Comparison of ENCODE assay signal across 11 cellular contexts in the genomic region with DNA sequence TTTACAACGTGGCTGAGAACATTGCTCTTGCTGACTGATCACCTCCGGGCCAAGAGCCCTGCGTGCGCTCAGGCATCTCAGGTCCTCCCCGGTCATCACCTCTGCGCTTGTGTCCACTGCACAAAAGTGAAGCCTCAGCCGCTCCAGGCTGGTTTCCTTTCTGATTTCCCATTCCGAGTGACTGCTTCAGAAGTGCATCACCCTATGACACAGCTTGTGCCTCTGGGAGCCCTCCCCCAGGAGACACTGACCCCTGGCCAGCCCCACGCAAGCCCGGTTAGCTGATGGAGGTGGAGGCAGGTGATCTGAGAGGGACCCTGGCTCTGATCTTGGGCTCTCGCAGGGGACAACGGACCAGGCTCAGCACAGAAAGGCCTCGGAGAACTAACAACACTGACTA. TPM values are rescaled to one million over a fixed set of nuclear protein-coding genes. Genes with fewer than 3 reads are reported as not detected.
A peak's percentile ranks its signal among the peaks of the same experiment; 100 is the strongest.
DNase-seq lines count a peak whose midpoint lies in the region; ATAC-seq and TF ChIP-seq lines count a peak whose summit lies in the region.
"Had no signal": no experiment of that assay in that cellular context is flagged by ENCODE, and none has a peak within 500 bp of the region (broad histone marks: within the 10 kb centered on the region; RNA-seq: fewer than 3 reads in every experiment).

No MANE protein-coding gene starts in this region.

- H3K9me3 ChIP-seq in spleen = no peaks in the 10 kb centered on the region
- H3K9me3 ChIP-seq: testis had no signal

- H3K4me3 Mint-ChIP-seq in HFFc6 (0 out of 2 replicates have a peak overlapping the region, but pooled peaks have one; percentile 4), T-cell (peak overlapping the region; percentile 17 to 86 (median 67))

- no peaks in the 10 kb centered on the region for H3K27me3 ChIP-seq in spleen (replicated peaks in 1 of 7)
- H3K27me3 ChIP-seq: testis had no signal

- TF ChIP-seq CTCF in HFFc6 (IDR thresholded peaks at IDR 0.05) = no peak
- TF ChIP-seq CTCF in fibroblast of villous mesenchyme (IDR thresholded peaks at IDR 0.05; ENCODE audit: insufficient read depth, low read depth, low read length) = no peak
- no peak for TF ChIP-seq CTCF in spleen (IDR thresholded peaks at IDR 0.05 in 8 of 11, conservative IDR thresholded peaks at IDR 0.05 in 3 of 11)

- H3K4me1 Mint-ChIP-seq in HFFc6 (ENCODE audit: low read depth) (peaks cover 33% of the 10 kb centered on the region), T-cell (peaks cover 76 to 87% (median 84%) of the 10 kb centered on the region in 3 donors)

- H3K9me3 Mint-ChIP-seq in HFFc6 (no peaks in the 10 kb centered on the region), T-cell (no peaks in the 10 kb centered on the region)

- no peak overlapping the region for H3K4me3 ChIP-seq in fibroblast of villous mesenchyme (ENCODE audit: low read depth, low read length)
- no peak overlapping the region for H3K4me3 ChIP-seq in spleen
- H3K4me3 ChIP-seq: testis had no signal

- H3K36me3 Mint-ChIP-seq in HFFc6 (ENCODE audit: low read depth) (no peaks in the 10 kb centered on the region), T-cell (peaks cover 3% of the 10 kb centered on the region)

- POLR2A ChIA-PET in T-cell (lab: Charles Lee) = interaction anchor here in 1 of 2 donors (0.7 kb wide), 1 partner anchor 160 kb away, joined by 3 read pairs; no protein-coding TSS in a partner anchor

- peaks cover 0 to 55% (median 12%) of the 10 kb centered on the region in 6 donors for H3K36me3 ChIP-seq in spleen

- peak overlapping the region; percentile 12; the same call in 1 of the 2 replicates for H3K27ac Mint-ChIP-seq in HFFc6
- H3K27ac Mint-ChIP-seq in T-cell = peak overlapping the region; percentile 99 to 100

- intact Hi-C loops in spleen (cut with DNase I; ENCODE audit: low total_unique reads) (no loop called here), left colon (cut with DNase I, micrococcal nuclease) (no loop called here)

- 90 to 92% (median 90%) methylated on average over 13 of the region's 13 CpGs for WGBS in spleen, 5 donors

- H3K27me3 Mint-ChIP-seq in HFFc6 (ENCODE audit: insufficient read depth) (no peaks in the 10 kb centered on the region; the same call in 1 of the 2 replicates), T-cell (no peaks in the 10 kb centered on the region)

- TF ChIP-seq POLR2A in spleen (IDR thresholded peaks at IDR 0.05) = no peak

- H3K4me1 ChIP-seq in spleen = peaks cover 20 to 57% (median 34%) of the 10 kb centered on the region in 6 donors

- ATAC-seq in T-cell (replicated peaks in 1 of 4) = no peak
- no peak for ATAC-seq in GM18909 (IDR thresholded peaks at IDR 0.05; ENCODE audit: poor library complexity, unreplicated experiment)
- no peak for ATAC-seq in left colon
- ATAC-seq: Right ventricle myocardium inferior had no signal

- H3K27ac ChIP-seq in spleen = peak overlapping the region in 7 of 8 donors; percentile 27 to 89 (median 84)
- H3K27ac ChIP-seq: testis had no signal

- DNase-seq in HFFc6 = no peak
- DNase-seq in T-cell = no peak
- DNase-seq in fibroblast of villous mesenchyme (ENCODE audit: low read depth) = peak; percentile 68
- no peak for DNase-seq in spleen
- DNase-seq in GOT3 (lab: John Stamatoyannopoulos, UW) = no peak
- DNase-seq in left colon = no peak
- DNase-seq: DMS153, NCI-H446 treated with DMSO at 0.1 percent for 48 hours, testis had no signal

- CTCF ChIA-PET in T-cell (lab: Charles Lee) = no interaction called here

RNA-seq across cellular contexts. Expression of gene GNB1L, which starts 38.3 kb away (rescaled TPM):
- 1 to 10 TPM; 6.6 to 9.6 (median 7.6) TPM for total RNA-seq in HFFc6 (2021; fragmentation: NEBNext Ultra II Directional; extraction: Animal tissue kit (Norgen Biotek cat#: 25700))
- 10 to 100 TPM in 3 of 5 donors, 1 to 10 TPM in 2; 4.8 to 13.7 (median 12.9) TPM for total RNA-seq in T-cell
- 5.2 and 11.0 TPM in 2 replicates for total RNA-seq in fibroblast of villous mesenchyme
- 1 to 10 TPM; 5.7 to 8.1 (median 7.9) TPM for total RNA-seq in spleen
- polyA plus RNA-seq in spleen = 10 to 100 TPM in 2 of 3 donors, 1 to 10 TPM in 1; 7.7 to 10.4 (median 10.1) TPM
- total RNA-seq in left colon = 1 to 10 TPM; 3.3 to 4.6 TPM

RNA-seq across cellular contexts. Expression of gene RTL10, which starts 38.3 kb away (rescaled TPM):
- 10 to 100 TPM; 17.4 to 22.7 (median 19.2) TPM for total RNA-seq in HFFc6 (2021; fragmentation: NEBNext Ultra II Directional; extraction: Animal tissue kit (Norgen Biotek cat#: 25700))
- 10 to 100 TPM; 21.1 to 35.1 (median 28.5) TPM for total RNA-seq in T-cell
- 15.1 and 19.0 TPM in 2 replicates for total RNA-seq in fibroblast of villous mesenchyme
- 10 to 100 TPM; 17.0 to 22.9 (median 18.8) TPM for total RNA-seq in spleen
- 10 to 100 TPM in 2 of 3 donors, 1 to 10 TPM in 1; 8.3 to 13.4 (median 10.8) TPM for polyA plus RNA-seq in spleen
- total RNA-seq in left colon = 1 to 10 TPM; 8.2 to 9.0 TPM

RNA-seq across cellular contexts. Expression of gene COMT, which starts 48.6 kb away (rescaled TPM):
- 100 to 1,000 TPM; 215 to 306 (median 234) TPM for total RNA-seq in HFFc6 (2021; fragmentation: NEBNext Ultra II Directional; extraction: Animal tissue kit (Norgen Biotek cat#: 25700))
- total RNA-seq in T-cell (10 to 100 TPM; 30.6 to 53.1 (median 50.5) TPM), fibroblast of villous mesenchyme (173 and 236 TPM in 2 replicates), spleen (100 to 1,000 TPM in 5 of 7 donors, 10 to 100 TPM in 2; 86.4 to 216 (median 116) TPM), left colon (10 to 100 TPM; 58.2 to 71.3 TPM)
- polyA plus RNA-seq in spleen = 10 to 100 TPM; 63.5 to 98.0 (median 86.1) TPM

RNA-seq across cellular contexts. Expression of gene TXNRD2, which starts 48.7 kb away (rescaled TPM):
- total RNA-seq in HFFc6 (2021; fragmentation: NEBNext Ultra II Directional; extraction: Animal tissue kit (Norgen Biotek cat#: 25700)) = 10 to 100 TPM; 24.8 to 30.6 (median 28.3) TPM
- total RNA-seq in T-cell (10 to 100 TPM; 26.5 to 47.4 (median 28.7) TPM), fibroblast of villous mesenchyme (34.8 and 39.3 TPM in 2 replicates), spleen (10 to 100 TPM; 21.6 to 44.8 (median 34.9) TPM), left colon (10 to 100 TPM; 18.2 to 21.5 TPM)
- polyA plus RNA-seq in spleen = 10 to 100 TPM; 23.3 to 45.9 (median 45.0) TPM
